10 cellular contexts compared by ENCODE assay signal in the genomic region with DNA sequence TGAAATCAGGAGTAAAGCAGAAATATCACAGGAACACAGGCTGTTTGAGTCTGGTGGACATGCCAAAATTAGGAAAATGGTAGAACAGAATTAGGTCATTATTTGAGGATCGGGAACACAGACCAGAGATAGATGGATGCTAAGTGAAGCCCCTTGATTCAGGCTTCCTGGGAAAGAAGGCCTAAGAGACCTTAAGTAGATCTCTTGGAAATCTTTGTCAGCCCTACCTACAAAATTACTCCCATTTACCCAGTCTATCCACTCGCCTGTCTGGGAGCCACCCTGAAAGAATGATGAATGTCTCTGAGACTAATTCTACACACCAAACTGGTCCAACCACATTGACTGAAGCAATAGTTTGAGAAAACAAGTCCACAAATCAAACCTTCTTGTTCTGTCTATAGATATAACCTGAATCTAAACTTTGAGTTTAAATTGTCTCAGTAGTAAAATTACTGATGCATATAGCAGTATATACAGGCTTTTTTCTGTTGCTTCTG. TPM values are rescaled to one million over a fixed set of nuclear protein-coding genes. Genes with fewer than 3 reads are reported as not detected.
A peak's percentile ranks its signal among the peaks of the same experiment; 100 is the strongest.
DNase-seq lines count a peak whose midpoint lies in the region; ATAC-seq and TF ChIP-seq lines count a peak whose summit lies in the region.
"Had no signal": no experiment of that assay in that cellular context is flagged by ENCODE, and none has a peak within 500 bp of the region (broad histone marks: within the 10 kb centered on the region; RNA-seq: fewer than 3 reads in every experiment).

No MANE protein-coding gene starts in this region.

- H3K27me3 ChIP-seq in A673 (replicated peaks; ENCODE audit: insufficient read depth, low read depth, low read length, poor library complexity), result no peaks in the 10 kb centered on the region
- no peaks in the 10 kb centered on the region for H3K27me3 ChIP-seq in body of pancreas
- H3K27me3 ChIP-seq in muscle layer of duodenum (ENCODE audit: low read depth, low read length), result no peaks in the 10 kb centered on the region

- 57 to 68% methylated on average over 2 of the region's 2 CpGs for WGBS in body of pancreas, 2 donors

- H3K9me3 ChIP-seq in A673 (ENCODE audit: low read depth, low read length, poor library complexity, severe bottlenecking) (no peaks in the 10 kb centered on the region), body of pancreas (no peaks in the 10 kb centered on the region), muscle layer of duodenum (ENCODE audit: control insufficient read depth in 1 of 2, low read length in 2 of 2) (no peaks in the 10 kb centered on the region)

- POLR2A ChIA-PET in A673 (lab: Charles Lee; ENCODE audit: low non-redundant PET), result no interaction called here

- H3K36me3 ChIP-seq in A673 (ENCODE audit: insufficient read depth, low read length, poor library complexity, severe bottlenecking), result no peaks in the 10 kb centered on the region
- H3K36me3 ChIP-seq in body of pancreas (replicated peaks in 1 of 2; ENCODE audit: insufficient read depth in 1 of 2, low read depth in 2 of 2), result no peaks in the 10 kb centered on the region
- no peaks in the 10 kb centered on the region for H3K36me3 ChIP-seq in muscle layer of duodenum (ENCODE audit: control insufficient read depth in 1 of 2, insufficient read depth in 2 of 2, low read length in 2 of 2)

- TF ChIP-seq POLR2A in body of pancreas (IDR thresholded peaks at IDR 0.05), result no peak

- H3K4me1 ChIP-seq in A673 (ENCODE audit: insufficient read depth, low read length, poor library complexity, severe bottlenecking) (peaks cover 34% of the 10 kb centered on the region), body of pancreas (peaks cover 20% of the 10 kb centered on the region), muscle layer of duodenum (ENCODE audit: control insufficient read depth in 1 of 2, insufficient read depth in 2 of 2, low read length in 2 of 2) (peaks cover 0 to 15% of the 10 kb centered on the region in 2 donors)
- H3K4me1 ChIP-seq: parathyroid adenoma had no signal

- H3K4me3 ChIP-seq in A673 (ENCODE audit: low read depth, low read length, poor library complexity, severe bottlenecking), result no peak overlapping the region
- H3K4me3 ChIP-seq in body of pancreas, result no peak overlapping the region
- peak overlapping the region in 1 of 2 donors; percentile 12 for H3K4me3 ChIP-seq in muscle layer of duodenum (ENCODE audit: low read depth in 1 of 2, low read length in 2 of 2)

- no peak for DNase-seq in A673 (ENCODE audit: low spot score)
- DNase-seq in body of pancreas, result no peak
- DNase-seq in NCI-H2081 (lab: John Stamatoyannopoulos, UW), result no peak
- no peak for DNase-seq in SKM-1 (lab: John Stamatoyannopoulos, UW; ENCODE audit: unreplicated experiment)
- no peak for DNase-seq in GM19240 (ENCODE audit: insufficient read length, low spot score)
- DNase-seq in middle frontal gyrus (ENCODE audit: extremely low spot score, low spot score), result no peak
- DNase-seq: activated CD4-positive, alpha-beta T cell treated with anti-CD3 and anti-CD28 coated beads for 1 hour had no signal

- intact Hi-C loops in A673 (cut with micrococcal nuclease; ENCODE audit: unreplicated experiment), result no loop called here
- intact Hi-C loops in body of pancreas (cut with DNase I), result no loop called here

- H3K27ac ChIP-seq in A673 (ENCODE audit: low read depth, low read length, poor library complexity, severe bottlenecking) (peak overlapping the region; percentile 82), body of pancreas (peak overlapping the region; percentile 48 to 77 (median 56)), muscle layer of duodenum (ENCODE audit: low read length) (peak overlapping the region; percentile 42)
- H3K27ac ChIP-seq: parathyroid adenoma had no signal

- peak; percentile 4 for ATAC-seq in HG02798 (IDR thresholded peaks at IDR 0.05; ENCODE audit: poor library complexity, unreplicated experiment)
- no peak for ATAC-seq in body of pancreas

- no peak for TF ChIP-seq CTCF in A673 (conservative IDR thresholded peaks at IDR 0.05; ENCODE audit: low read depth, low read length)
- TF ChIP-seq CTCF in body of pancreas (IDR thresholded peaks at IDR 0.05), result no peak

- no TSS peak for BruUV-seq in A673 (replicated peaks; lab: Mats Ljungman, UMichigan)

- CTCF ChIA-PET in A673 (lab: Charles Lee), result no interaction called here

RNA-seq across cellular contexts. Expression of gene TANK, which starts 36.6 kb away (rescaled TPM):
- 35.9 and 38.9 TPM in 2 replicates for total RNA-seq in A673 (2021)
- total RNA-seq in body of pancreas, result 10 to 100 TPM; 28.5 to 40.2 TPM
